Comparison of ENCODE assay signal across 18 cellular contexts in genomic region chr3:53103566-53104296, GRCh38. TPM values are rescaled to one million over a fixed set of nuclear protein-coding genes. Genes with fewer than 3 reads are reported as not detected.
DNase-seq lines count a peak whose midpoint lies in the region; ATAC-seq, FAIRE-seq and TF ChIP-seq lines count a peak whose summit lies in the region.
"Had no signal": no experiment of that assay in that cellular context is flagged by ENCODE, and none has a peak within 500 bp of the region (broad histone marks: within the 10 kb centered on the region; RNA-seq: fewer than 3 reads in every experiment).

No MANE protein-coding gene starts in this region.

- H3K36me3 Mint-ChIP-seq in T-helper 2 cell treated with Interferon-gamma antibody and Interleukin-4, amounts not matched to agents 5 μg/mL and 100 μg/mL, for 36 hours (ENCODE audit: low read depth) = peaks cover 39% of the 10 kb centered on the region
- peaks cover 40% of the 10 kb centered on the region for H3K36me3 Mint-ChIP-seq in activated T-helper 1 cell treated with anti-CD3 and anti-CD28 coated beads, Interleukin-12 subunit alpha, Interleukin-12 subunit beta, Interleukin-2, Interleukin-4 antibody, amounts not matched to agents 30 ng/mL and 10 ng/mL and 1 ng/mL, durations not matched to agents 14 hours and 24 hours and 36 hours (ENCODE audit: low read depth)

- no peak for DNase-seq in T-helper 2 cell treated with Interferon-gamma antibody and Interleukin-4, amounts not matched to agents 5 μg/mL and 100 μg/mL, for 36 hours (ENCODE audit: low spot score)
- DNase-seq in T-helper 2 cell (no peak), GM19239 (ENCODE audit: insufficient read length, low spot score) (no peak), left lung (no peak), NCI-H526 (lab: John Stamatoyannopoulos, UW) (no peak), DMS114 treated with DMSO at 0.1 percent for 48 hours (lab: John Stamatoyannopoulos, UW; ENCODE audit: unreplicated experiment) (no peak)
- no peak for DNase-seq in activated T-helper 1 cell treated with anti-CD3 and anti-CD28 coated beads, Interleukin-12 subunit alpha, Interleukin-12 subunit beta, Interleukin-2, Interleukin-4 antibody, amounts not matched to agents 30 ng/mL and 10 ng/mL and 1 ng/mL, durations not matched to agents 14 hours and 24 hours and 36 hours (ENCODE audit: low spot score)
- DNase-seq: activated T-cell treated with anti-CD3 and anti-CD28 coated beads, Interleukin-2, amount 50 U/mL, for 4 hours; KG1; NCI-H187; NCI-H510A; PC-3 had no signal

- no peak for TF ChIP-seq CTCF in left lung (IDR thresholded peaks at IDR 0.05)

- peak; percentile 38 for ATAC-seq in left lung
- no peak for ATAC-seq in GM21619 (IDR thresholded peaks at IDR 0.05; ENCODE audit: unreplicated experiment)
- ATAC-seq: A549, PC-3 had no signal

- no peaks in the 10 kb centered on the region for H3K9me3 ChIP-seq in left lung
- H3K9me3 ChIP-seq: A549, ascending aorta, prostate gland, thoracic aorta had no signal

- peaks cover 54% of the 10 kb centered on the region for H3K4me1 Mint-ChIP-seq in T-helper 2 cell treated with Interferon-gamma antibody and Interleukin-4, amounts not matched to agents 5 μg/mL and 100 μg/mL, for 36 hours (ENCODE audit: low read depth)
- peaks cover 78% of the 10 kb centered on the region for H3K4me1 Mint-ChIP-seq in activated T-helper 1 cell treated with anti-CD3 and anti-CD28 coated beads, Interleukin-12 subunit alpha, Interleukin-12 subunit beta, Interleukin-2, Interleukin-4 antibody, amounts not matched to agents 30 ng/mL and 10 ng/mL and 1 ng/mL, durations not matched to agents 14 hours and 24 hours and 36 hours (ENCODE audit: low read depth)

- no peak overlapping the region for H3K4me3 ChIP-seq in left lung
- H3K4me3 ChIP-seq: A549, ascending aorta, hepatocyte, prostate gland, thoracic aorta had no signal

- peaks cover 0 to 84% of the 10 kb centered on the region in 2 donors for H3K36me3 ChIP-seq in left lung
- H3K36me3 ChIP-seq: prostate gland had no signal

- no peaks in the 10 kb centered on the region for H3K9me3 Mint-ChIP-seq in T-helper 2 cell treated with Interferon-gamma antibody and Interleukin-4, amounts not matched to agents 5 μg/mL and 100 μg/mL, for 36 hours
- no peaks in the 10 kb centered on the region for H3K9me3 Mint-ChIP-seq in activated T-helper 1 cell treated with anti-CD3 and anti-CD28 coated beads, Interleukin-12 subunit alpha, Interleukin-12 subunit beta, Interleukin-2, Interleukin-4 antibody, amounts not matched to agents 30 ng/mL and 10 ng/mL and 1 ng/mL, durations not matched to agents 14 hours and 24 hours and 36 hours
- H3K9me3 Mint-ChIP-seq: activated T-cell treated with anti-CD3 and anti-CD28 coated beads, Interleukin-2, amount 50 U/mL, for 4 hours had no signal

- H3K27ac Mint-ChIP-seq in T-helper 2 cell treated with Interferon-gamma antibody and Interleukin-4, amounts not matched to agents 5 μg/mL and 100 μg/mL, for 36 hours = peak overlapping the region; percentile 96
- peak overlapping the region; percentile 76 for H3K27ac Mint-ChIP-seq in activated T-helper 1 cell treated with anti-CD3 and anti-CD28 coated beads, Interleukin-12 subunit alpha, Interleukin-12 subunit beta, Interleukin-2, Interleukin-4 antibody, amounts not matched to agents 30 ng/mL and 10 ng/mL and 1 ng/mL, durations not matched to agents 14 hours and 24 hours and 36 hours

- FAIRE-seq in GM19239 (lab: Jason Lieb, UNC) = peak; percentile 78
- FAIRE-seq: A549 had no signal

- H3K4me3 Mint-ChIP-seq in T-helper 2 cell treated with Interferon-gamma antibody and Interleukin-4, amounts not matched to agents 5 μg/mL and 100 μg/mL, for 36 hours = peak overlapping the region; percentile 73
- H3K4me3 Mint-ChIP-seq in activated T-helper 1 cell treated with anti-CD3 and anti-CD28 coated beads, Interleukin-12 subunit alpha, Interleukin-12 subunit beta, Interleukin-2, Interleukin-4 antibody, amounts not matched to agents 30 ng/mL and 10 ng/mL and 1 ng/mL, durations not matched to agents 14 hours and 24 hours and 36 hours = peak overlapping the region; percentile 20
- H3K4me3 Mint-ChIP-seq: activated T-cell treated with anti-CD3 and anti-CD28 coated beads, Interleukin-2, amount 50 U/mL, for 4 hours had no signal

- H3K4me1 ChIP-seq in left lung = peaks cover 0 to 17% of the 10 kb centered on the region in 2 donors
- H3K4me1 ChIP-seq: A549, ascending aorta, prostate gland had no signal

- no peaks in the 10 kb centered on the region for H3K27me3 ChIP-seq in left lung
- H3K27me3 ChIP-seq: ascending aorta, hepatocyte had no signal

- no peaks in the 10 kb centered on the region for H3K27me3 Mint-ChIP-seq in T-helper 2 cell treated with Interferon-gamma antibody and Interleukin-4, amounts not matched to agents 5 μg/mL and 100 μg/mL, for 36 hours (ENCODE audit: low read depth)
- H3K27me3 Mint-ChIP-seq in activated T-helper 1 cell treated with anti-CD3 and anti-CD28 coated beads, Interleukin-12 subunit alpha, Interleukin-12 subunit beta, Interleukin-2, Interleukin-4 antibody, amounts not matched to agents 30 ng/mL and 10 ng/mL and 1 ng/mL, durations not matched to agents 14 hours and 24 hours and 36 hours (ENCODE audit: insufficient read depth) = no peaks in the 10 kb centered on the region

- peak overlapping the region in 1 of 2 donors; percentile 61 for H3K27ac ChIP-seq in left lung
- H3K27ac ChIP-seq: A549, ascending aorta, hepatocyte, prostate gland, thoracic aorta had no signal

- intact Hi-C loops in activated T-helper 1 cell treated with anti-CD3 and anti-CD28 coated beads, Interleukin-12 subunit alpha, Interleukin-12 subunit beta, Interleukin-2, Interleukin-4 antibody, amounts not matched to agents 30 ng/mL and 10 ng/mL and 1 ng/mL, durations not matched to agents 14 hours and 24 hours and 36 hours (cut with micrococcal nuclease) = loop anchor here (2.0 to 10.0 kb wide), 2 partner anchors 57 to 829 kb away; partner anchors contain the start of genes SFMBT1 and WDR82
- intact Hi-C loops in left lung (cut with DNase I) = no loop called here

RNA-seq across cellular contexts. Expression of gene RFT1, which starts 26.5 kb away (rescaled TPM):
- 44.9 and 46.2 TPM in 2 replicates for total RNA-seq in activated T-helper 1 cell treated with anti-CD3 and anti-CD28 coated beads, Interleukin-12 subunit alpha, Interleukin-12 subunit beta, Interleukin-2, Interleukin-4 antibody, amounts not matched to agents 30 ng/mL and 10 ng/mL and 1 ng/mL, durations not matched to agents 14 hours and 24 hours and 36 hours
- 10 to 100 TPM; 24.3 to 28.0 TPM for total RNA-seq in left lung

RNA-seq across cellular contexts. Expression of gene PRKCD, which starts 57.3 kb away (rescaled TPM):
- total RNA-seq in activated T-helper 1 cell treated with anti-CD3 and anti-CD28 coated beads, Interleukin-12 subunit alpha, Interleukin-12 subunit beta, Interleukin-2, Interleukin-4 antibody, amounts not matched to agents 30 ng/mL and 10 ng/mL and 1 ng/mL, durations not matched to agents 14 hours and 24 hours and 36 hours = 24.8 and 28.0 TPM in 2 replicates
- 10 to 100 TPM; 73.2 to 73.7 TPM for total RNA-seq in left lung

RNA-seq across cellular contexts. Expression of gene SFMBT1, which starts 57.9 kb away (rescaled TPM):
- 28.4 and 31.0 TPM in 2 replicates for total RNA-seq in activated T-helper 1 cell treated with anti-CD3 and anti-CD28 coated beads, Interleukin-12 subunit alpha, Interleukin-12 subunit beta, Interleukin-2, Interleukin-4 antibody, amounts not matched to agents 30 ng/mL and 10 ng/mL and 1 ng/mL, durations not matched to agents 14 hours and 24 hours and 36 hours
- 10 to 100 TPM in 1 of 2 donors, 1 to 10 TPM in 1; 9.7 to 12.9 TPM for total RNA-seq in left lung
